Comparison of ENCODE assay signal across 8 cellular contexts in the genomic region with DNA sequence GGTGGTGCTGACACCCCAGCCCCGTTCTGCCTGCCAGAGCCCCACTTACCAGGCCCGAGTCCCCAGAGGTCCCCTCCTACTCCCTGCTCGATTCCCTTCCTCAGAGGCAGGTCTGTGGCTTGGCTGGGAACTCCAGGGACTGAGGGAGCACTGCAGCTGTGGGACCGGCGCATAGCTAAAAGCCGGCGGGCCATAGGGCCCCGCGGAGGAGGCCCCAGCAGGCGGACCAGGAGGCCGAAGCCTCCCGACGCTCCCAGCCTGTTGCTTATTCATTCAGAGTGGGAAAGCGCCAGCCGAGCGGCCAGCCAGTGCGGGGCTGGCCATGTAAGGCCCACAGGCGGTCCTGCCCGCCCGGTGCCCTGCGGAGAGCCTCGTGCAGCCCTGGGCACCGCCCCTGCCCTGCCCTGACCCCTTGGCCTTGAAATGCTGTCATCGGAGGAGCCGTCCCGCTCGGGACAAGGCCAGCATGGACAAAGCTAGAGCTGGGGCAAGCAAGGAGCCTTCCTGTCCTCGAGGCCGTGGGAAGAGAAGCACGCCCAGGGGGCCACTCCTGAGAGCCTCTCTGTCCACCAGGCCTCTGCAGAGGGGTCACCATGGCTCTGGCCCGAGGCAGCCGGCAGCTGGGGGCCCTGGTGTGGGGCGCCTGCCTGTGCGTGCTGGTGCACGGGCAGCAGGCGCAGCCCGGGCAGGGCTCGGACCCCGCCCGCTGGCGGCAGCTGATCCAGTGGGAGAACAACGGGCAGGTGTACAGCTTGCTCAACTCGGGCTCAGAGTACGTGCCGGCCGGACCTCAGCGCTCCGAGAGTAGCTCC. TPM values are rescaled to one million over a fixed set of nuclear protein-coding genes. Genes with fewer than 3 reads are reported as not detected.
DNase-seq lines count a peak whose midpoint lies in the region; ATAC-seq and TF ChIP-seq lines count a peak whose summit lies in the region.

TSS of gene LOXL1 (plus strand) at position 272 of the 812 bp plus-strand sequence. CDS start at position 594, 322 bp downstream.

- ATAC-seq in activated T-helper 17 cell treated with anti-CD3 and anti-CD28 coated beads, Interleukin-2, amount 50 U/mL, for 72 hours (replicated peaks), result no peak
- ATAC-seq in GM18517 (IDR thresholded peaks at IDR 0.05; ENCODE audit: unreplicated experiment), result no peak

- peak within 1 kb of the TSS; percentile 59 to 89 (median 77) for H3K4me3 Mint-ChIP-seq in CD8-positive, alpha-beta memory T cell
- peak within 1 kb of the TSS; percentile 77 for H3K4me3 Mint-ChIP-seq in activated T-helper 17 cell treated with anti-CD3 and anti-CD28 coated beads, Interleukin-2, amount 50 U/mL, for 72 hours
- H3K4me3 Mint-ChIP-seq in glutamatergic neuron (ENCODE audit: unreplicated experiment) (peak within 1 kb of the TSS; percentile 94), neural progenitor cell (peak within 1 kb of the TSS; percentile 77)

- peaks cover 32 to 56% (median 43%) of the 10 kb centered on the region in 3 donors for H3K4me1 Mint-ChIP-seq in CD8-positive, alpha-beta memory T cell
- H3K4me1 Mint-ChIP-seq in activated T-helper 17 cell treated with anti-CD3 and anti-CD28 coated beads, Interleukin-2, amount 50 U/mL, for 72 hours, result peaks cover 36% of the 10 kb centered on the region
- H3K4me1 Mint-ChIP-seq in glutamatergic neuron (ENCODE audit: low read depth, unreplicated experiment) (peaks cover 58% of the 10 kb centered on the region), neural progenitor cell (peaks cover 62% of the 10 kb centered on the region)

- peak within 1 kb of the TSS; percentile 89 for H2AFZ ChIP-seq in neural progenitor cell (replicated peaks)

- peaks cover 20% of the 10 kb centered on the region for H4K20me1 ChIP-seq in neural progenitor cell (ENCODE audit: low read depth)

- peak within 1 kb of the TSS; percentile 39 for H3K4me3 ChIP-seq in CD8-positive, alpha-beta memory T cell (ENCODE audit: low read length)
- H3K4me3 ChIP-seq in Jurkat, Clone E6-1 (ENCODE audit: low read length), result peak within 1 kb of the TSS; percentile 55
- peak within 1 kb of the TSS; percentile 69 for H3K4me3 ChIP-seq in neural progenitor cell

- DNase-seq in CD8-positive, alpha-beta memory T cell, result no peak
- DNase-seq in Jurkat, Clone E6-1 (ENCODE audit: low read depth, low spot score), result no peak
- DNase-seq in glutamatergic neuron (peak; percentile 79), neural progenitor cell (ENCODE audit: low spot score) (peak; percentile 91), NCI-H1092 treated with DMSO at 0.1 percent for 48 hours (lab: John Stamatoyannopoulos, UW) (no peak), inferior parietal cortex (ENCODE audit: extremely low spot score) (no peak)

- H3K36me3 Mint-ChIP-seq in CD8-positive, alpha-beta memory T cell, result no peaks in the 10 kb centered on the region
- no peaks in the 10 kb centered on the region for H3K36me3 Mint-ChIP-seq in activated T-helper 17 cell treated with anti-CD3 and anti-CD28 coated beads, Interleukin-2, amount 50 U/mL, for 72 hours (ENCODE audit: low read depth)
- H3K36me3 Mint-ChIP-seq in glutamatergic neuron (ENCODE audit: unreplicated experiment) (no peaks in the 10 kb centered on the region), neural progenitor cell (no peaks in the 10 kb centered on the region)

- H3K4me2 ChIP-seq in neural progenitor cell, result peak within 1 kb of the TSS; percentile 90

- H3K27me3 ChIP-seq in CD8-positive, alpha-beta memory T cell (ENCODE audit: insufficient read depth, low read length, poor library complexity, severe bottlenecking), result no peaks in the 10 kb centered on the region
- no peaks in the 10 kb centered on the region for H3K27me3 ChIP-seq in neural progenitor cell

- H3K27me3 Mint-ChIP-seq in CD8-positive, alpha-beta memory T cell, result no peaks in the 10 kb centered on the region
- no peaks in the 10 kb centered on the region for H3K27me3 Mint-ChIP-seq in activated T-helper 17 cell treated with anti-CD3 and anti-CD28 coated beads, Interleukin-2, amount 50 U/mL, for 72 hours
- H3K27me3 Mint-ChIP-seq in glutamatergic neuron (ENCODE audit: unreplicated experiment), result peaks cover 17% of the 10 kb centered on the region
- H3K27me3 Mint-ChIP-seq in neural progenitor cell (ENCODE audit: insufficient read depth, low read depth), result peaks cover 31% of the 10 kb centered on the region

- no peaks in the 10 kb centered on the region for H3K36me3 ChIP-seq in CD8-positive, alpha-beta memory T cell (ENCODE audit: insufficient read depth, low read length)
- H3K36me3 ChIP-seq in neural progenitor cell, result no peaks in the 10 kb centered on the region

- CTCF ChIA-PET in CD8-positive, alpha-beta memory T cell (lab: Charles Lee), result interaction anchor here (1.6 to 2.5 kb wide), 5 partner anchors 11 to 33 kb away, joined by 5 to 11 read pairs (median 8); no protein-coding TSS in a partner anchor

- H3K9ac ChIP-seq in neural progenitor cell, result no peak within 1 kb of the TSS

- peaks cover 4% of the 10 kb centered on the region for H3K79me2 ChIP-seq in neural progenitor cell (ENCODE audit: low read depth)

- no peak within 1 kb of the TSS for H3K27ac ChIP-seq in CD8-positive, alpha-beta memory T cell (ENCODE audit: low read depth, low read length)
- no peak within 1 kb of the TSS for H3K27ac ChIP-seq in neural progenitor cell

- no peaks in the 10 kb centered on the region for H3K9me3 ChIP-seq in CD8-positive, alpha-beta memory T cell (ENCODE audit: low read length)
- no peaks in the 10 kb centered on the region for H3K9me3 ChIP-seq in neural progenitor cell (ENCODE audit: low read depth)

- peaks cover 23% of the 10 kb centered on the region for H3K4me1 ChIP-seq in CD8-positive, alpha-beta memory T cell (ENCODE audit: insufficient read depth, low read length)
- H3K4me1 ChIP-seq in neural progenitor cell, result peaks cover 59% of the 10 kb centered on the region

- H3K27ac Mint-ChIP-seq in CD8-positive, alpha-beta memory T cell, result peak within 1 kb of the TSS; percentile 47 to 87 (median 68)
- peak within 1 kb of the TSS; percentile 89 for H3K27ac Mint-ChIP-seq in activated T-helper 17 cell treated with anti-CD3 and anti-CD28 coated beads, Interleukin-2, amount 50 U/mL, for 72 hours
- H3K27ac Mint-ChIP-seq in glutamatergic neuron (ENCODE audit: unreplicated experiment) (peak within 1 kb of the TSS; percentile 90), neural progenitor cell (no peak within 1 kb of the TSS)

- peaks cover 43% of the 10 kb centered on the region for H3F3A ChIP-seq in neural progenitor cell (ENCODE audit: low read depth)

- TF ChIP-seq CTCF in glutamatergic neuron (IDR thresholded peaks at IDR 0.05; ENCODE audit: partially characterized antibody, unreplicated experiment) (no peak), neural progenitor cell (IDR thresholded peaks at IDR 0.05) (no peak)

- H3K9me3 Mint-ChIP-seq in CD8-positive, alpha-beta memory T cell, result no peaks in the 10 kb centered on the region
- H3K9me3 Mint-ChIP-seq in activated T-helper 17 cell treated with anti-CD3 and anti-CD28 coated beads, Interleukin-2, amount 50 U/mL, for 72 hours, result no peaks in the 10 kb centered on the region
- peaks cover 24% of the 10 kb centered on the region for H3K9me3 Mint-ChIP-seq in glutamatergic neuron (ENCODE audit: unreplicated experiment)
- H3K9me3 Mint-ChIP-seq in neural progenitor cell, result no peaks in the 10 kb centered on the region

- POLR2A ChIA-PET in CD8-positive, alpha-beta memory T cell (lab: Charles Lee), result interaction anchor here (0.6 kb wide), 1 partner anchor 1015 kb away, joined by 4 read pairs; no protein-coding TSS in a partner anchor

RNA-seq across cellular contexts. Expression of gene LOXL1, which starts in this region (rescaled TPM):
- total RNA-seq in CD8-positive, alpha-beta memory T cell, result 1 to 10 TPM; 1.3 to 1.5 TPM
- polyA plus RNA-seq in CD8-positive, alpha-beta memory T cell, result 3.1 TPM
- 7.1 TPM for polyA plus RNA-seq in Jurkat, Clone E6-1 (2012; ENCODE audit: insufficient read depth, insufficient read length)
- total RNA-seq in activated T-helper 17 cell treated with anti-CD3 and anti-CD28 coated beads, Interleukin-2, amount 50 U/mL, for 72 hours, result 1 to 10 TPM; 3.4 TPM
- total RNA-seq in glutamatergic neuron (ENCODE audit: unreplicated experiment) (163 TPM), neural progenitor cell (ENCODE audit: low replicate concordance) (5.3 and 28.1 TPM in 2 replicates)

Comparison
In these comparisons a context has a peak if more than half of its experiments do, and no peak if none do; other contexts are left out.
1. DNase-seq: peak in glutamatergic neuron (single experiment) and neural progenitor cell (single experiment); none in CD8-positive, alpha-beta memory T cell (0 of 5), Jurkat, Clone E6-1 (single experiment), NCI-H1092 treated with DMSO at 0.1 percent for 48 hours (single experiment) and inferior parietal cortex (single experiment).
2. Peak in every context shown above with its lines, with median percentiles within 50 percentile points of each other: H3K4me3 ChIP-seq and H3K4me3 Mint-ChIP-seq.